10 cellular contexts compared by ENCODE assay signal in genomic region chr12:62720661-62721330, GRCh38.
DNase-seq lines count a peak whose midpoint lies in the region; ATAC-seq and TF ChIP-seq lines count a peak whose summit lies in the region.
"Had no signal": no experiment of that assay in that cellular context is flagged by ENCODE, and none has a peak within 500 bp of the region (broad histone marks: within the 10 kb centered on the region; RNA-seq: fewer than 3 reads in every experiment).

No MANE protein-coding gene starts in this region.

- H3K27me3 Mint-ChIP-seq in Calu3 (ENCODE audit: unreplicated experiment), result no peaks in the 10 kb centered on the region
- no peaks in the 10 kb centered on the region for H3K27me3 Mint-ChIP-seq in chondrocyte (ENCODE audit: low read depth)

- no peak for ATAC-seq in HG03439 (IDR thresholded peaks at IDR 0.05; ENCODE audit: unreplicated experiment)
- ATAC-seq in GM21737 (IDR thresholded peaks at IDR 0.05; ENCODE audit: unreplicated experiment), result no peak
- ATAC-seq: activated naive CD4-positive, alpha-beta T cell treated with anti-CD3 and anti-CD28 coated beads, Interleukin-2, amount 50 U/mL, for 72 hours had no signal

- H3K27ac Mint-ChIP-seq in Calu3 (ENCODE audit: unreplicated experiment), result peak overlapping the region; percentile 50
- peak overlapping the region; percentile 67 for H3K27ac Mint-ChIP-seq in chondrocyte (ENCODE audit: unreplicated experiment)
- H3K27ac Mint-ChIP-seq: activated naive CD4-positive, alpha-beta T cell treated with anti-CD3 and anti-CD28 coated beads, Interleukin-2, amount 50 U/mL, for 72 hours had no signal

- H3K4me1 Mint-ChIP-seq in Calu3 (ENCODE audit: low read depth, unreplicated experiment) (peaks cover 64% of the 10 kb centered on the region), chondrocyte (ENCODE audit: low read depth) (peaks cover 71% of the 10 kb centered on the region)

- CTCF ChIA-PET in Calu3 (lab: Charles Lee), result no interaction called here

- intact Hi-C loops in Calu3 (cut with micrococcal nuclease; ENCODE audit: unreplicated experiment), result loop anchor here (5.0 kb wide), 1 partner anchor 273 kb away; no protein-coding TSS in a partner anchor

- H3K4me3 Mint-ChIP-seq in Calu3 (ENCODE audit: low read depth, unreplicated experiment), result no peak overlapping the region
- no peak overlapping the region for H3K4me3 Mint-ChIP-seq in chondrocyte (ENCODE audit: unreplicated experiment)

- H3K9me3 Mint-ChIP-seq in Calu3 (ENCODE audit: low read depth, unreplicated experiment), result no peaks in the 10 kb centered on the region
- no peaks in the 10 kb centered on the region for H3K9me3 Mint-ChIP-seq in chondrocyte (ENCODE audit: low read depth)
- H3K9me3 Mint-ChIP-seq: activated naive CD4-positive, alpha-beta T cell treated with anti-CD3 and anti-CD28 coated beads, Interleukin-2, amount 50 U/mL, for 72 hours had no signal

- H3K36me3 Mint-ChIP-seq in Calu3 (ENCODE audit: insufficient read depth, unreplicated experiment) (peaks cover 7% of the 10 kb centered on the region), chondrocyte (ENCODE audit: low read depth) (peaks cover 10% of the 10 kb centered on the region)
- H3K36me3 Mint-ChIP-seq: activated naive CD4-positive, alpha-beta T cell treated with anti-CD3 and anti-CD28 coated beads, Interleukin-2, amount 50 U/mL, for 72 hours had no signal

- DNase-seq in Calu3 (no peak), NCI-H2196 treated with DMSO at 0.1 percent for 48 hours (lab: John Stamatoyannopoulos, UW; ENCODE audit: unreplicated experiment) (peak; percentile 80), chondrocyte (ENCODE audit: low spot score) (no peak), middle frontal gyrus (ENCODE audit: extremely low spot score, low spot score) (peak; percentile 24), NCI-H2227 (lab: John Stamatoyannopoulos, UW; ENCODE audit: unreplicated experiment) (no peak), GF-D8 (lab: John Stamatoyannopoulos, UW) (no peak)
- DNase-seq: psoas muscle had no signal

- no peak for TF ChIP-seq CTCF in Calu3 (IDR thresholded peaks at IDR 0.05; ENCODE audit: unreplicated experiment)
- TF ChIP-seq CTCF in chondrocyte (IDR thresholded peaks at IDR 0.05), result no peak

- no TSS peak for BruUV-seq in Calu3 (replicated peaks; lab: Mats Ljungman, UMichigan)

Comparison
In these comparisons a context has a peak if more than half of its experiments do, and no peak if none do; other contexts are left out.
1. DNase-seq: peak in NCI-H2196 treated with DMSO at 0.1 percent for 48 hours (single experiment) and middle frontal gyrus (single experiment); none in Calu3 (single experiment), chondrocyte (single experiment), NCI-H2227 (single experiment) and GF-D8 (single experiment).